1 cellular context compared by ENCODE assay signal in genomic region chr15:64883997-64884511, GRCh38.
TF ChIP-seq lines count a peak whose summit lies in the region.

No MANE protein-coding gene starts in this region.

TF ChIP-seq in SK-N-SH, 30 proteins besides CTCF, POLR2A, EP300 and RAD21 (continued from another document):
- TF ChIP-seq IRF3 (IDR thresholded peaks at IDR 0.05; ENCODE audit: low read depth, low read length): no peak
- no peak for TF ChIP-seq CHD2 (IDR thresholded peaks at IDR 0.05; ENCODE audit: low read length, partially characterized antibody)
